In the genomic region with DNA sequence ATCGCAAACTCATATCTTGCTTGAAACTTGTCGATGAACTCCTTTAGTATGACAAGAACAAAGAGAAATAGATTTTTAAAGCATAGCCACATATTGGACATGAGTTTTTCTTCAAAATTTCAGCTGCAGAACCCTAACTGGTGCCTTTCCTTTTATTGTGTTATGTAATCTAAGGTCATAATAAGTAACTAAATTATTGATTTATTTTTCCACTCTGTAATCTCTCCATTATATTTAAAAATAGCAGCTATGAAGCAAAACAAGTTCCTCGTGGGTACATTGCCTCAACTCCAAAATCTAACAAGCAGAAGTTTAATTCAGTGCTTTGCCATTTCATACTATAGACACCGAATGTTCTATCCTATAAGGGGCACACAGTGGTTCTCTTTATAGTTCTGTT, we compare ENCODE assay signal across 28 cellular contexts.
"Had no signal": no experiment of that assay in that cellular context is flagged by ENCODE, and none has a peak within 500 bp of the region (broad histone marks: within the 10 kb centered on the region; RNA-seq: fewer than 3 reads in every experiment).

No MANE protein-coding gene starts in this region.

- H3K27me3 ChIP-seq: colonic mucosa, esophagus squamous epithelium, foreskin keratinocyte, gastrocnemius medialis, gastroesophageal sphincter had no signal

- H3K4me3 ChIP-seq: colonic mucosa, coronary artery, dorsolateral prefrontal cortex, esophagus muscularis mucosa, esophagus squamous epithelium, gastrocnemius medialis, gastroesophageal sphincter, heart left ventricle, heart right ventricle had no signal

- H3K9me3 ChIP-seq: colonic mucosa, esophagus muscularis mucosa, esophagus squamous epithelium, gastrocnemius medialis, gastroesophageal sphincter, heart left ventricle, heart right ventricle had no signal

- DNase-seq: colonic mucosa; cortex of kidney; dermis blood vessel endothelial cell; dorsolateral prefrontal cortex; effector CD4-positive, alpha-beta T cell; effector CD8-positive, alpha-beta T cell; effector memory CD4-positive, alpha-beta T cell; effector memory CD8-positive, alpha-beta T cell; endodermal cell; erythroblast; esophagus squamous epithelium; foreskin fibroblast; foreskin keratinocyte; foreskin melanocyte; gastrocnemius medialis; glutamatergic neuron; head of caudate nucleus; heart left ventricle; heart right ventricle had no signal

- H3K4me1 ChIP-seq: colonic mucosa, esophagus muscularis mucosa, esophagus squamous epithelium, foreskin keratinocyte, gastrocnemius medialis, gastroesophageal sphincter, heart left ventricle, heart right ventricle had no signal

- ATAC-seq: effector memory CD8-positive, alpha-beta T cell; esophagus mucosa; foreskin keratinocyte; gastrocnemius medialis; gastroesophageal sphincter; heart left ventricle; heart right ventricle had no signal

- H3K36me3 ChIP-seq: colonic mucosa, esophagus muscularis mucosa, esophagus squamous epithelium, gastrocnemius medialis, gastroesophageal sphincter, heart left ventricle, heart right ventricle had no signal

- FAIRE-seq: colon, endometrium, endothelial cell of umbilical vein, frontal cortex had no signal

- H3K27ac ChIP-seq: colonic mucosa, coronary artery, dorsolateral prefrontal cortex, epithelial cell of prostate, esophagus muscularis mucosa, esophagus squamous epithelium, foreskin keratinocyte, gastrocnemius medialis, gastroesophageal sphincter, heart left ventricle, heart right ventricle had no signal
